ENCODE assay signal across 1 cellular context in the genomic region with DNA sequence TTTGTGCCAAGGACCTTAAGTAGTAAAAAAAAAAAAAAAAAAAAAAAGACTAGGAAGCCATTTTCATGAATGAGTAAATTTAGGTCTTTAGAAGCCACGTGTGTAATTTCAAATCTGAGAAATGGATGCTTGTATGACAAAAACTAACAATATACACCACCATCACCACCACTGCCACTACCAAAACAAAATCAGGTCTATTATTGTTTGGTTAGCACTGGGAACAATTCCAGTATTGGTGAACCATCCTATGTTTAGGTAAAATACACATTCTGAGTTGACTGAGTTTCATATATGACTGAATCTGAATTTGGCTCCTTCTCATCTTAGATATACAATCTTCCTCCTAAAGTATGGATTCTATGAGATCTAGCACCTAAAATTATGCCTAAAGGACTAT.
TF ChIP-seq lines count a peak whose summit lies in the region.

No MANE protein-coding gene starts in this region.

TF ChIP-seq in H1, 55 proteins besides CTCF, POLR2A, EP300 and RAD21:
- TF ChIP-seq, protein P1, sequence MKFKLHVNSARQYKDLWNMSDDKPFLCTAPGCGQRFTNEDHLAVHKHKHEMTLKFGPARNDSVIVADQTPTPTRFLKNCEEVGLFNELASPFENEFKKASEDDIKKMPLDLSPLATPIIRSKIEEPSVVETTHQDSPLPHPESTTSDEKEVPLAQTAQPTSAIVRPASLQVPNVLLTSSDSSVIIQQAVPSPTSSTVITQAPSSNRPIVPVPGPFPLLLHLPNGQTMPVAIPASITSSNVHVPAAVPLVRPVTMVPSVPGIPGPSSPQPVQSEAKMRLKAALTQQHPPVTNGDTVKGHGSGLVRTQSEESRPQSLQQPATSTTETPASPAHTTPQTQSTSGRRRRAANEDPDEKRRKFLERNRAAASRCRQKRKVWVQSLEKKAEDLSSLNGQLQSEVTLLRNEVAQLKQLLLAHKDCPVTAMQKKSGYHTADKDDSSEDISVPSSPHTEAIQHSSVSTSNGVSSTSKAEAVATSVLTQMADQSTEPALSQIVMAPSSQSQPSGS (IDR thresholded peaks at IDR 0.05; ENCODE audit: low read length), result no peak
- TF ChIP-seq SUZ12 (IDR thresholded peaks at IDR 0.05; ENCODE audit: low read length) (no peak), ASH2L (IDR thresholded peaks at IDR 0.05; ENCODE audit: low read length) (no peak), BCL11A (IDR thresholded peaks at IDR 0.05; ENCODE audit: low read depth in 2 of 2, low read length in 2 of 2) (no peak), SIRT6 (IDR thresholded peaks at IDR 0.05; ENCODE audit: low read length) (no peak), RBBP5 (IDR thresholded peaks at IDR 0.05; ENCODE audit: borderline replicate concordance, low read depth, low read length) (no peak), EZH2 (IDR thresholded peaks at IDR 0.05; ENCODE audit: low read depth, low read length, severe bottlenecking) (no peak), RNF2 (IDR thresholded peaks at IDR 0.05; ENCODE audit: borderline replicate concordance, low read depth, low read length, missing control alignments, poor library complexity, severe bottlenecking) (no peak), FOSL1 (IDR thresholded peaks at IDR 0.05; ENCODE audit: insufficient read depth, low read depth, low read length) (no peak), CHD1 (IDR thresholded peaks at IDR 0.05; ENCODE audit: low read depth, low read length) (no peak), BACH1 (IDR thresholded peaks at IDR 0.05; ENCODE audit: low read length) (no peak), GTF2F1 (IDR thresholded peaks at IDR 0.05; ENCODE audit: borderline replicate concordance, low read depth, low read length) (no peak)
- TF ChIP-seq, protein P2, sequence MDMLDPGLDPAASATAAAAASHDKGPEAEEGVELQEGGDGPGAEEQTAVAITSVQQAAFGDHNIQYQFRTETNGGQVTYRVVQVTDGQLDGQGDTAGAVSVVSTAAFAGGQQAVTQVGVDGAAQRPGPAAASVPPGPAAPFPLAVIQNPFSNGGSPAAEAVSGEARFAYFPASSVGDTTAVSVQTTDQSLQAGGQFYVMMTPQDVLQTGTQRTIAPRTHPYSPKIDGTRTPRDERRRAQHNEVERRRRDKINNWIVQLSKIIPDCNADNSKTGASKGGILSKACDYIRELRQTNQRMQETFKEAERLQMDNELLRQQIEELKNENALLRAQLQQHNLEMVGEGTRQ (IDR thresholded peaks at IDR 0.05; ENCODE audit: low read length), result no peak
